ENCODE assay signal across 8 cellular contexts in the genomic region with DNA sequence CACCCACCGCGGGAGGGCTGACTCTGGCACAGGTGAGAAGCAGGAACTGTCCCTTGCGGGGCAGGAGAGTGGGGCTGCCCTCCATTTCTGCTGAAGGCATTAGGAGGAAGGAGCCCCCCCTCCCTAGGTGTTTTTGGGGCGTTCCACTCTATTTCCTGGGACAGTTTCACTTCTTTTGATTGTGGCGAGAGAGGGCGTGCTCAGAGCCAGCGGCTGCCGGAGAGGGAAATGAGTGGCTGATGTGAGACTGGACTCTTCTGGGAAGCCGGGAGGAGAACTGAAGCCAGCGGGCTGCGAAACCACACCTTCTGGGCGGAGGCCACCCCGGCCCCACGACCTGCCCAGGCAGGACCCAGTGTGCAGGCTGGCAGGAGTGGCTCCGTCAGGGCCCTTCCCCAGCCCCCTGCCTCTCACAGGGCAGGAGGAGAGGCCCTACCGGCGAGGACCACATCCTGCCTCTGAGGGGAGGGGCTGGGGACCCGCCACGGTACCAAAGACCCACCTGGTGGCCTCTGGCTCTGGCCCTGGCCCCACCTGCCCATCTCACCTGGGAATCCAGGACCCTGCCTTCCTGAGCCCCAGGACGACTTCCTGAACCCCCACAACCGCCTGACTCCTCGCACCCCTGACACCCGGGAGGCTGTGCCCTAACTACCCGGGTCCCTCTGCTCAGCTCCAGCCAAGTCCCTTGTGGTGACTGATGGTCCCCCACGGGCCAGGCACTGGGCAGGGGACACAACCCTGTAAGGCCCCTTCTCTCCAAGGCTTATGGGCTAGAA. TPM values are rescaled to one million over a fixed set of nuclear protein-coding genes. Genes with fewer than 3 reads are reported as not detected.
A peak's percentile ranks its signal among the peaks of the same experiment; 100 is the strongest.
DNase-seq lines count a peak whose midpoint lies in the region; ATAC-seq and TF ChIP-seq lines count a peak whose summit lies in the region.

No MANE protein-coding gene starts in this region.

- H3K27ac ChIP-seq in Peyer's patch, result peak overlapping the region; percentile 78 to 94 (median 85)

- peak overlapping the region; percentile 47 for H3K9ac ChIP-seq in iPS-15b (ENCODE audit: low read depth, low read length)

- peak in 2 of 6 experiments; percentile 1 to 18 for TF ChIP-seq CTCF in Peyer's patch (IDR thresholded peaks at IDR 0.05)

- H3K4me1 ChIP-seq in Peyer's patch, result peaks cover 3 to 51% (median 45%) of the 10 kb centered on the region in 4 donors
- H3K4me1 ChIP-seq in iPS-15b (ENCODE audit: control insufficient read depth, insufficient read depth, low read length), result peaks cover 3% of the 10 kb centered on the region

- TF ChIP-seq POLR2A in GM18526 (IDR thresholded peaks at IDR 0.05; ENCODE audit: extremely low read depth, insufficient read length), result peak; percentile 53
- TF ChIP-seq POLR2A in Peyer's patch (IDR thresholded peaks at IDR 0.05), result peak; percentile 13 to 52

- no peaks in the 10 kb centered on the region for H3K9me3 ChIP-seq in Peyer's patch
- H3K9me3 ChIP-seq in iPS-15b (ENCODE audit: control insufficient read depth, insufficient read depth, low read length), result no peaks in the 10 kb centered on the region

- H3K36me3 ChIP-seq in Peyer's patch (peaks cover 0 to 34% (median 0%) of the 10 kb centered on the region in 3 donors), iPS-15b (ENCODE audit: control insufficient read depth, insufficient read depth, low read length) (peaks cover 20% of the 10 kb centered on the region)

- H3K27me3 ChIP-seq in Peyer's patch, result no peaks in the 10 kb centered on the region
- no peaks in the 10 kb centered on the region for H3K27me3 ChIP-seq in iPS-15b (ENCODE audit: control insufficient read depth, insufficient read depth, low read length)

- H3K4me3 ChIP-seq in Peyer's patch (peak overlapping the region; percentile 6 to 39 (median 38)), iPS-15b (ENCODE audit: low read depth, low read length) (no peak overlapping the region)

- peak; percentile 82 to 91 (median 88) for DNase-seq in Peyer's patch
- DNase-seq in activated gamma-delta T cell treated with Interleukin-2 at 50 U/mL for 16 hours, result peak; percentile 61
- DNase-seq in stimulated activated CD4-positive, alpha-beta T cell treated with anti-CD3 and anti-CD28 coated beads, Interleukin-15, amount 100 ng/mL, for 1 hour (ENCODE audit: low read depth in 1 of 2, low spot score in 1 of 2), result peak; percentile 35 to 40
- no peak for DNase-seq in mesenteric fat pad (ENCODE audit: low spot score)
- DNase-seq in NCI-H2171 (lab: John Stamatoyannopoulos, UW), result no peak

- peak; percentile 45 for ATAC-seq in HG02885 (IDR thresholded peaks at IDR 0.05; ENCODE audit: poor library complexity, unreplicated experiment)

RNA-seq across cellular contexts. Expression of a gene that starts 25.9 kb away (rescaled TPM):
- total RNA-seq in Peyer's patch (10 to 100 TPM in 3 of 4 donors, 1 to 10 TPM in 1; 8.3 to 26.1 (median 20.8) TPM), mesenteric fat pad (14.4 TPM)

RNA-seq across cellular contexts. Expression of a gene that starts 30.7 kb away (rescaled TPM):
- total RNA-seq in Peyer's patch (100 to 1,000 TPM in 3 of 4 donors, 10 to 100 TPM in 1; 90.8 to 227 (median 134) TPM), mesenteric fat pad (3.0 TPM)

RNA-seq across cellular contexts. Expression of a gene that starts 31.0 kb away (rescaled TPM):
- total RNA-seq in Peyer's patch, result 100 to 1,000 TPM in 1 of 4 donors, 10 to 100 TPM in 3; 69.3 to 102 (median 73.9) TPM
- 91.2 TPM for total RNA-seq in mesenteric fat pad

RNA-seq across cellular contexts. Expression of a gene that starts 33.1 kb away (rescaled TPM):
- total RNA-seq in Peyer's patch (10 to 100 TPM in 3 of 4 donors, 1 to 10 TPM in 1; 7.5 to 66.8 (median 14.4) TPM), mesenteric fat pad (6.0 TPM)

Comparison
In these comparisons a context has a peak if more than half of its experiments do, and no peak if none do; other contexts are left out.
1. DNase-seq: peak in Peyer's patch (3 of 3), activated gamma-delta T cell treated with Interleukin-2 at 50 U/mL for 16 hours (single experiment) and stimulated activated CD4-positive, alpha-beta T cell treated with anti-CD3 and anti-CD28 coated beads, Interleukin-15, amount 100 ng/mL, for 1 hour (2 of 2); none in mesenteric fat pad (single experiment) and NCI-H2171 (single experiment).
2. RNA of a gene that starts 30.7 kb away (total RNA-seq): 90.8 to 227 TPM in Peyer's patch; 3.0 TPM in mesenteric fat pad (single experiment); every median in the first group is over 10 times any median in the second.